Comparison of ENCODE assay signal across 8 cellular contexts in genomic region chr20:44384423-44385027, GRCh38. TPM values are rescaled to one million over a fixed set of nuclear protein-coding genes. Genes with fewer than 3 reads are reported as not detected.
DNase-seq lines count a peak whose midpoint lies in the region; ATAC-seq and TF ChIP-seq lines count a peak whose summit lies in the region.

No MANE protein-coding gene starts in this region.

- H3K27ac ChIP-seq in ovary = no peak overlapping the region

- no peaks in the 10 kb centered on the region for H3K36me3 ChIP-seq in ovary

- H3K4me3 ChIP-seq in LNCaP clone FGC (ENCODE audit: low read depth, low read length) = no peak overlapping the region
- H3K4me3 ChIP-seq in ovary = no peak overlapping the region

- intact Hi-C loops in ovary (cut with DNase I) = loop anchor here in 3 of 4 donors (2.0 to 10.0 kb wide), 7 partner anchors 76 to 230 kb away; no protein-coding TSS in a partner anchor

- TF ChIP-seq CTCF in LNCaP clone FGC (IDR thresholded peaks at IDR 0.05; ENCODE audit: control insufficient read depth, extremely low read depth, insufficient read depth) (peak; percentile 91), ovary (IDR thresholded peaks at IDR 0.05) (peak; percentile 35 to 70 (median 52)), type B pancreatic cell (conservative IDR thresholded peaks at IDR 0.05) (peak; percentile 91)

- H3K36me3 Mint-ChIP-seq in type B pancreatic cell = no peaks in the 10 kb centered on the region

- no peaks in the 10 kb centered on the region for H3K9me3 Mint-ChIP-seq in type B pancreatic cell

- no peak overlapping the region for H3K4me3 Mint-ChIP-seq in type B pancreatic cell

- H3K27ac Mint-ChIP-seq in type B pancreatic cell = peak overlapping the region; percentile 68

- H3K4me1 Mint-ChIP-seq in type B pancreatic cell (ENCODE audit: unreplicated experiment) = peaks cover 7% of the 10 kb centered on the region

- peak; percentile 17 for DNase-seq in GM04504 (ENCODE audit: low read depth)
- peak; percentile 18 for DNase-seq in LNCaP clone FGC (ENCODE audit: low read depth)
- peak; percentile 39 for DNase-seq in SHP77 treated with DMSO at 0.1 percent for 48 hours (lab: John Stamatoyannopoulos, UW)
- DNase-seq in activated T-helper 9 cell treated with anti-CD3 and anti-CD28 coated beads, Interleukin-2, amount 50 U/mL, for 16 hours (ENCODE audit: low read depth) = peak; percentile 72
- peak; percentile 37 for DNase-seq in foreskin melanocyte
- peak; percentile 66 to 86 (median 85) for DNase-seq in ovary
- DNase-seq in type B pancreatic cell (ENCODE audit: extremely low spot score, unreplicated experiment) = peak; percentile 83

- no peaks in the 10 kb centered on the region for H3K27me3 ChIP-seq in ovary

- peaks cover 4% of the 10 kb centered on the region for H3K4me1 ChIP-seq in ovary (ENCODE audit: insufficient read depth)

- no peak for TF ChIP-seq POLR2A in ovary (IDR thresholded peaks at IDR 0.05)

- WGBS in ovary, 3 donors = 18 to 22% (median 22%) methylated on average over 9 of the region's 9 CpGs

- no peak for ATAC-seq in GM18867 (IDR thresholded peaks at IDR 0.05; ENCODE audit: unreplicated experiment)

- H3K9me3 ChIP-seq in ovary = no peaks in the 10 kb centered on the region

- TF ChIP-seq EP300 in ovary (IDR thresholded peaks at IDR 0.05) = no peak

- peaks cover 15% of the 10 kb centered on the region for H3K27me3 Mint-ChIP-seq in type B pancreatic cell

RNA-seq across cellular contexts. Expression of gene HNF4A, which starts 29.0 kb away (rescaled TPM):
- total RNA-seq in ovary = 1 to 10 TPM in 1 of 7 donors, under 1 TPM in 6; 0.08 to 1.5 (median 0.42) TPM
- under 1 TPM; 0.07 to 0.15 TPM for polyA plus RNA-seq in ovary
- 19.9 and 41.7 TPM in 2 replicates for total RNA-seq in type B pancreatic cell (ENCODE audit: low replicate concordance)

RNA-seq across cellular contexts. Expression of gene R3HDML, which starts 47.7 kb away (rescaled TPM):
- total RNA-seq in ovary = not detected
- polyA plus RNA-seq in ovary = not detected
- not detected in 2 replicates for total RNA-seq in type B pancreatic cell (ENCODE audit: low replicate concordance)

Comparison
In these comparisons a context has a peak if more than half of its experiments do, and no peak if none do; other contexts are left out.
1. DNase-seq: peak in every context shown above with its lines; median percentile 85 in ovary; 83 in type B pancreatic cell; 72 in activated T-helper 9 cell treated with anti-CD3 and anti-CD28 coated beads, Interleukin-2, amount 50 U/mL, for 16 hours; 39 in SHP77 treated with DMSO at 0.1 percent for 48 hours; 37 in foreskin melanocyte; 18 in LNCaP clone FGC; 17 in GM04504.